7 cellular contexts compared by ENCODE assay signal in genomic region chr5:142330026-142330425, GRCh38.
"Had no signal": no experiment of that assay in that cellular context is flagged by ENCODE, and none has a peak within 500 bp of the region (broad histone marks: within the 10 kb centered on the region; RNA-seq: fewer than 3 reads in every experiment).

No MANE protein-coding gene starts in this region.

- H3K4me3 ChIP-seq: GM23248 had no signal

- H3K4me3 Mint-ChIP-seq: H9 had no signal

- H2AFZ ChIP-seq: GM23248 had no signal

- H3K27ac ChIP-seq: GM23248 had no signal

- FAIRE-seq: H54, HTR-8/SVneo had no signal

- H3K9ac ChIP-seq: GM23248 had no signal

- H3K9me3 Mint-ChIP-seq: H9 had no signal

- DNase-seq: GM23248, GOT3, H9, HCEC 1CT, IMR-90 had no signal
